ENCODE assay signal across 8 cellular contexts in genomic region chr6:170147832-170148708, GRCh38.
A peak's percentile ranks its signal among the peaks of the same experiment; 100 is the strongest.
DNase-seq lines count a peak whose midpoint lies in the region; ATAC-seq and TF ChIP-seq lines count a peak whose summit lies in the region.

No MANE protein-coding gene starts in this region.

- TF ChIP-seq CTCF in Caco-2 (IDR thresholded peaks at IDR 0.05; ENCODE audit: insufficient read depth in 1 of 2, low read depth in 1 of 2, low read length in 1 of 2, severe bottlenecking in 1 of 2, unreplicated experiment in 1 of 2) (no peak), natural killer cell (IDR thresholded peaks at IDR 0.05) (no peak), osteocyte (IDR thresholded peaks at IDR 0.05) (no peak)

- ATAC-seq in HG03108 (IDR thresholded peaks at IDR 0.05; ENCODE audit: unreplicated experiment) (peak; percentile 42), natural killer cell (peak; percentile 74 to 85 (median 81))

- H3K4me3 Mint-ChIP-seq in Caco-2 (ENCODE audit: unreplicated experiment), result no peak overlapping the region
- peak overlapping the region; percentile 95 for H3K4me3 Mint-ChIP-seq in natural killer cell
- no peak overlapping the region for H3K4me3 Mint-ChIP-seq in osteocyte (ENCODE audit: unreplicated experiment)

- CTCF ChIA-PET in Caco-2 (lab: Charles Lee), result no interaction called here

- DNase-seq in Caco-2 (no peak), natural killer cell (peak; percentile 68), osteocyte (ENCODE audit: extremely low spot score, unreplicated experiment) (no peak), LoVo (ENCODE audit: low spot score) (no peak), NCI-H128 (lab: John Stamatoyannopoulos, UW; ENCODE audit: unreplicated experiment) (no peak), HK-2 (ENCODE audit: unreplicated experiment) (no peak)
- peak; percentile 67 to 77 for DNase-seq in activated T-cell treated with anti-CD3 and anti-CD28 coated beads, Interleukin-2, amount 50 U/mL, for 48 hours

- BruUV-seq in Caco-2 (replicated peaks; lab: Mats Ljungman, UMichigan), result no TSS peak

- H3K4me3 ChIP-seq in Caco-2 (ENCODE audit: low read depth, low read length), result no peak overlapping the region

- intact Hi-C loops in Caco-2 (cut with micrococcal nuclease; ENCODE audit: unreplicated experiment), result no loop called here
- intact Hi-C loops in natural killer cell (cut with micrococcal nuclease), result loop anchor here (2.0 to 5.0 kb wide), 2 partner anchors 34 to 59 kb away; no protein-coding TSS in a partner anchor

- H3K4me1 Mint-ChIP-seq in Caco-2 (ENCODE audit: low read depth, unreplicated experiment), result no peaks in the 10 kb centered on the region
- peaks cover 62 to 84% of the 10 kb centered on the region in 2 donors for H3K4me1 Mint-ChIP-seq in natural killer cell
- no peaks in the 10 kb centered on the region for H3K4me1 Mint-ChIP-seq in osteocyte (ENCODE audit: unreplicated experiment)

- H3K9me3 ChIP-seq in Caco-2, result no peaks in the 10 kb centered on the region; the same call in 1 of the 2 replicates

- POLR2A ChIA-PET in Caco-2 (lab: Charles Lee), result no interaction called here

- H3K36me3 Mint-ChIP-seq in Caco-2 (ENCODE audit: insufficient read depth, unreplicated experiment) (peaks cover 8% of the 10 kb centered on the region), natural killer cell (no peaks in the 10 kb centered on the region), osteocyte (ENCODE audit: unreplicated experiment) (no peaks in the 10 kb centered on the region)

- peaks cover under 1% of the 10 kb centered on the region; the same call in 1 of the 2 replicates for H3K4me1 ChIP-seq in Caco-2

- no peaks in the 10 kb centered on the region for H3K36me3 ChIP-seq in Caco-2 (ENCODE audit: control insufficient read depth, insufficient read depth, low read length)

- no peaks in the 10 kb centered on the region for H3K27me3 Mint-ChIP-seq in Caco-2 (ENCODE audit: insufficient read depth, unreplicated experiment)
- peaks cover 0 to 30% of the 10 kb centered on the region in 2 donors for H3K27me3 Mint-ChIP-seq in natural killer cell (ENCODE audit: low read depth in 2 of 2)
- no peaks in the 10 kb centered on the region for H3K27me3 Mint-ChIP-seq in osteocyte (ENCODE audit: unreplicated experiment)

- H3K27me3 ChIP-seq in Caco-2 (replicated peaks; ENCODE audit: control insufficient read depth, insufficient read depth, low read length), result no peaks in the 10 kb centered on the region

- H3K9me3 Mint-ChIP-seq in Caco-2 (ENCODE audit: unreplicated experiment) (peaks cover 10% of the 10 kb centered on the region), natural killer cell (peaks cover 7% of the 10 kb centered on the region in 2 donors), osteocyte (ENCODE audit: unreplicated experiment) (peaks cover 11% of the 10 kb centered on the region)

- H3K27ac Mint-ChIP-seq in Caco-2 (ENCODE audit: unreplicated experiment), result peak overlapping the region; percentile 3
- peak overlapping the region; percentile 94 for H3K27ac Mint-ChIP-seq in natural killer cell
- no peak overlapping the region for H3K27ac Mint-ChIP-seq in osteocyte (ENCODE audit: unreplicated experiment)

Comparison
In these comparisons a context has a peak if more than half of its experiments do, and no peak if none do; other contexts are left out.
1. DNase-seq: peak in activated T-cell treated with anti-CD3 and anti-CD28 coated beads, Interleukin-2, amount 50 U/mL, for 48 hours (2 of 2) and natural killer cell (single experiment); none in Caco-2 (0 of 2), osteocyte (single experiment), LoVo (single experiment), NCI-H128 (single experiment) and HK-2 (single experiment).